ENCODE assay signal across 15 cellular contexts in genomic region chr15:74235962-74236361, GRCh38. TPM values are rescaled to one million over a fixed set of nuclear protein-coding genes. Genes with fewer than 3 reads are reported as not detected.
DNase-seq lines count a peak whose midpoint lies in the region; ATAC-seq and TF ChIP-seq lines count a peak whose summit lies in the region.
"Had no signal": no experiment of that assay in that cellular context is flagged by ENCODE, and none has a peak within 500 bp of the region (broad histone marks: within the 10 kb centered on the region; RNA-seq: fewer than 3 reads in every experiment).

TSS of gene CCDC33 (plus strand) at chr15:74236326. CDS start at chr15:74236720, 394 bp downstream.

- TF ChIP-seq CTCF in lower lobe of right lung (IDR thresholded peaks at IDR 0.05) = no peak

- peak; percentile 31 for TF ChIP-seq RAD21 in Ishikawa (IDR thresholded peaks at IDR 0.05; ENCODE audit: low read depth)

- H3K9me3 ChIP-seq in lower lobe of right lung = no peaks in the 10 kb centered on the region

- H3K36me3 ChIP-seq in lower lobe of right lung = no peaks in the 10 kb centered on the region

- intact Hi-C loops in lower lobe of right lung (cut with DNase I) = no loop called here
- intact Hi-C loops in activated T-helper 2 cell treated with anti-CD3 and anti-CD28 coated beads, Interferon-gamma antibody, Interleukin-2, Interleukin-4, amounts not matched to agents 10 μg/mL and 5 μg/mL and 100 μg/mL, durations not matched to agents 14 hours and 24 hours and 36 hours (cut with micrococcal nuclease) = no loop called here
- intact Hi-C loops in head of caudate nucleus (cut with DNase I) = no loop called here

- DNase-seq in DMS79 treated with DMSO at 0.1 percent for 48 hours (lab: John Stamatoyannopoulos, UW) (peak; percentile 92), NCI-H748 (lab: John Stamatoyannopoulos, UW; ENCODE audit: unreplicated experiment) (peak; percentile 95), lower lobe of right lung (peak; percentile 64), T-helper 9 cell (no peak), head of caudate nucleus (no peak)
- no peak for DNase-seq in stimulated activated CD4-positive, alpha-beta T cell treated with anti-CD3 and anti-CD28 coated beads, Interleukin-4, amount 100 ng/mL, for 4 hours
- no peak for DNase-seq in activated T-helper 2 cell treated with anti-CD3 and anti-CD28 coated beads, Interferon-gamma antibody, Interleukin-2, Interleukin-4, amounts not matched to agents 10 μg/mL and 5 μg/mL and 100 μg/mL, durations not matched to agents 14 hours and 24 hours and 36 hours (ENCODE audit: low spot score)
- DNase-seq: activated CD4-positive, alpha-beta T cell treated with anti-CD3 and anti-CD28 coated beads for 48 hours; activated naive CD8-positive, alpha-beta T cell treated with anti-CD3 and anti-CD28 coated beads for 36 hours; PC-3 had no signal

- H3K36me3 Mint-ChIP-seq in activated T-helper 2 cell treated with anti-CD3 and anti-CD28 coated beads, Interferon-gamma antibody, Interleukin-2, Interleukin-4, amounts not matched to agents 10 μg/mL and 5 μg/mL and 100 μg/mL, durations not matched to agents 14 hours and 24 hours and 36 hours (ENCODE audit: low read depth) = no peaks in the 10 kb centered on the region
- H3K36me3 Mint-ChIP-seq: activated naive CD8-positive, alpha-beta T cell treated with anti-CD3 and anti-CD28 coated beads for 36 hours; CD14-positive monocyte had no signal

- H3K4me3 Mint-ChIP-seq in activated T-helper 2 cell treated with anti-CD3 and anti-CD28 coated beads, Interferon-gamma antibody, Interleukin-2, Interleukin-4, amounts not matched to agents 10 μg/mL and 5 μg/mL and 100 μg/mL, durations not matched to agents 14 hours and 24 hours and 36 hours (ENCODE audit: low read depth) = no peak within 1 kb of the TSS
- H3K4me3 Mint-ChIP-seq: activated naive CD8-positive, alpha-beta T cell treated with anti-CD3 and anti-CD28 coated beads for 36 hours; CD14-positive monocyte; dendritic cell treated with granulocyte-macrophage colony-stimulating factor and Interleukin-4, amounts not matched to agents 40 ng/mL and 50 ng/mL, for 4 days had no signal

- no peak within 1 kb of the TSS for H3K27ac ChIP-seq in lower lobe of right lung

- H3K9me3 Mint-ChIP-seq in activated T-helper 2 cell treated with anti-CD3 and anti-CD28 coated beads, Interferon-gamma antibody, Interleukin-2, Interleukin-4, amounts not matched to agents 10 μg/mL and 5 μg/mL and 100 μg/mL, durations not matched to agents 14 hours and 24 hours and 36 hours = no peaks in the 10 kb centered on the region
- H3K9me3 Mint-ChIP-seq: activated naive CD8-positive, alpha-beta T cell treated with anti-CD3 and anti-CD28 coated beads for 36 hours; dendritic cell treated with granulocyte-macrophage colony-stimulating factor and Interleukin-4, amounts not matched to agents 40 ng/mL and 50 ng/mL, for 4 days had no signal

- TF ChIP-seq EP300 in Ishikawa (IDR thresholded peaks at IDR 0.05; ENCODE audit: borderline replicate concordance) = peak; percentile 70

- H3K27ac Mint-ChIP-seq in activated T-helper 2 cell treated with anti-CD3 and anti-CD28 coated beads, Interferon-gamma antibody, Interleukin-2, Interleukin-4, amounts not matched to agents 10 μg/mL and 5 μg/mL and 100 μg/mL, durations not matched to agents 14 hours and 24 hours and 36 hours = no peak within 1 kb of the TSS
- H3K27ac Mint-ChIP-seq: activated naive CD8-positive, alpha-beta T cell treated with anti-CD3 and anti-CD28 coated beads for 36 hours; dendritic cell treated with granulocyte-macrophage colony-stimulating factor and Interleukin-4, amounts not matched to agents 40 ng/mL and 50 ng/mL, for 4 days had no signal

- H3K4me1 ChIP-seq in lower lobe of right lung = peaks cover 15% of the 10 kb centered on the region

- H3K4me3 ChIP-seq in lower lobe of right lung = no peak within 1 kb of the TSS

- ATAC-seq in lower lobe of right lung = peak; percentile 61 to 81
- ATAC-seq: HCT116, PC-3 had no signal

- no peaks in the 10 kb centered on the region for H3K4me1 Mint-ChIP-seq in activated T-helper 2 cell treated with anti-CD3 and anti-CD28 coated beads, Interferon-gamma antibody, Interleukin-2, Interleukin-4, amounts not matched to agents 10 μg/mL and 5 μg/mL and 100 μg/mL, durations not matched to agents 14 hours and 24 hours and 36 hours (ENCODE audit: low read depth)
- H3K4me1 Mint-ChIP-seq: activated naive CD8-positive, alpha-beta T cell treated with anti-CD3 and anti-CD28 coated beads for 36 hours; CD14-positive monocyte had no signal

- H3K27me3 ChIP-seq in lower lobe of right lung (ENCODE audit: low read depth) = peaks cover 2% of the 10 kb centered on the region

- H3K27me3 Mint-ChIP-seq in activated T-helper 2 cell treated with anti-CD3 and anti-CD28 coated beads, Interferon-gamma antibody, Interleukin-2, Interleukin-4, amounts not matched to agents 10 μg/mL and 5 μg/mL and 100 μg/mL, durations not matched to agents 14 hours and 24 hours and 36 hours (ENCODE audit: low read depth) = peaks cover 2% of the 10 kb centered on the region
- H3K27me3 Mint-ChIP-seq: dendritic cell treated with granulocyte-macrophage colony-stimulating factor and Interleukin-4, amounts not matched to agents 40 ng/mL and 50 ng/mL, for 4 days had no signal

TF ChIP-seq in Ishikawa, 13 proteins besides CTCF, POLR2A, EP300 and RAD21:
- TF ChIP-seq TCF12 (IDR thresholded peaks at IDR 0.05; ENCODE audit: low read depth) (peak; percentile 82), MAX (IDR thresholded peaks at IDR 0.05) (peak; percentile 91), NFIC (IDR thresholded peaks at IDR 0.05) (peak; percentile 83), CEBPB (IDR thresholded peaks at IDR 0.05) (no peak; the same call in 1 of the 2 replicates), ZBTB7A (IDR thresholded peaks at IDR 0.05; ENCODE audit: low read depth) (no peak), CREB1 (IDR thresholded peaks at IDR 0.05; ENCODE audit: low read depth) (peak; percentile 64; the same call in 1 of the 2 replicates), TAF1 (IDR thresholded peaks at IDR 0.05; ENCODE audit: low read depth) (no peak), TEAD4 (IDR thresholded peaks at IDR 0.05) (peak; percentile 55), FOXM1 (IDR thresholded peaks at IDR 0.05; ENCODE audit: borderline replicate concordance, low read depth) (no peak)
- TF ChIP-seq, protein P1, sequence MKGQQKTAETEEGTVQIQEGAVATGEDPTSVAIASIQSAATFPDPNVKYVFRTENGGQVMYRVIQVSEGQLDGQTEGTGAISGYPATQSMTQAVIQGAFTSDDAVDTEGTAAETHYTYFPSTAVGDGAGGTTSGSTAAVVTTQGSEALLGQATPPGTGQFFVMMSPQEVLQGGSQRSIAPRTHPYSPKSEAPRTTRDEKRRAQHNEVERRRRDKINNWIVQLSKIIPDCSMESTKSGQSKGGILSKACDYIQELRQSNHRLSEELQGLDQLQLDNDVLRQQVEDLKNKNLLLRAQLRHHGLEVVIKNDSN (IDR thresholded peaks at IDR 0.05) = peak; percentile 77

RNA-seq across cellular contexts. Expression of gene CCDC33, which starts in this region (rescaled TPM):
- total RNA-seq in lower lobe of right lung = 5.9 TPM
- total RNA-seq in activated T-helper 2 cell treated with anti-CD3 and anti-CD28 coated beads, Interferon-gamma antibody, Interleukin-2, Interleukin-4, amounts not matched to agents 10 μg/mL and 5 μg/mL and 100 μg/mL, durations not matched to agents 14 hours and 24 hours and 36 hours = not detected in 2 replicates
- total RNA-seq: glomerular endothelial cell had no signal

Comparison
In these comparisons a context has a peak if more than half of its experiments do, and no peak if none do; other contexts are left out.
1. DNase-seq: peak in DMS79 treated with DMSO at 0.1 percent for 48 hours (single experiment), NCI-H748 (single experiment) and lower lobe of right lung (single experiment); none in stimulated activated CD4-positive, alpha-beta T cell treated with anti-CD3 and anti-CD28 coated beads, Interleukin-4, amount 100 ng/mL, for 4 hours (0 of 2), T-helper 9 cell (single experiment), activated T-helper 2 cell treated with anti-CD3 and anti-CD28 coated beads, Interferon-gamma antibody, Interleukin-2, Interleukin-4, amounts not matched to agents 10 μg/mL and 5 μg/mL and 100 μg/mL, durations not matched to agents 14 hours and 24 hours and 36 hours (single experiment) and head of caudate nucleus (0 of 42).